Comparison of ENCODE assay signal across 1 cellular context in genomic region chr17:82108999-82109480, GRCh38.
TF ChIP-seq lines count a peak whose summit lies in the region.

No MANE protein-coding gene starts in this region.

TF ChIP-seq in H1, 55 proteins besides CTCF, POLR2A, EP300 and RAD21:
- TF ChIP-seq EGR1 (IDR thresholded peaks at IDR 0.05; ENCODE audit: borderline replicate concordance, low read depth, low read length) (no peak), KDM1A (IDR thresholded peaks at IDR 0.05; ENCODE audit: borderline replicate concordance, low read length) (no peak), FOSL1 (IDR thresholded peaks at IDR 0.05; ENCODE audit: insufficient read depth, low read depth, low read length) (no peak), E2F6 (IDR thresholded peaks at IDR 0.05) (peak; percentile 15; the same call in 1 of the 2 replicates)
